In the genomic region with DNA sequence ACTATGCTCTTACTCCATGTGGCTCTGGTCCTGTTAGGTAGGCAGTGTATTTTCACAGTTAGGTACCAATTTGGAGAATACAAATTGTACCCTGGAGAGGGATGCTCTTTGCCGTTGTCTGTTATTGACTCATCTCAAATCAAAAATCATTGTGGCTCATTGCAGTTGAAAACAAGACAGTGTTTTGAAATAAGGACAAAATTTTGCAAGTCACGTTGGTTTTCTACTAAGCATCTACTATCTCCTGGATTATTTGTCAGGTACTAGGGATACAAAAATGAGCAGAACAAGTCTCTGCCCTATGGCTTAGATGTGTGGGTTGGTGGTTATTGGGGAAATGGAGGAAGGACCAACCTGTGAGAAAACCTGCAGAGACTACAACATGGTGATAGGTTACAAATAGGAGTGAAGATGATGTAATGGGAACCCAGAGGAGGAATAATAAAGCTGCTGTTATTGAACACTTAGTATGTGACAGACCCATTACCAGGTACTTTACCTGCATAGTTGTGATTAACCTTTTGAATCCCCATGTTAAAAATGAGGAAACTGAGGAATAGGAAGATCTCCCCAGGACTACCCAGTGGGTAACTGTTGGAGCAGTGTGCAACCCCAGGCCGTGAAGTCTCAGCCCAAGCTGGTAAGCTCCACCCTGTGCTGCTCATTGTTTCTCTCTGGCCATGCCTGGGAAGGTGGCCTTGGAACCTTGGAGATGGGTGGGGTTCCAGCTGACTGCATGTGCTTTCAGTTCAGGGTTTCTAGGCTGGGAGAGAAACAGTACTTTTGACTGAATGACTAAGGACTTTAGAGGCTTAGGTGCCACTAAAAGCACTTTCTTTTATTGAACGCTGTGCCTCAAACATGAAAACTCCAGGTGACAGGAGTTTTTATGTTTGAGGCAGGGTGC, we compare ENCODE assay signal across 1 cellular context.
A peak's percentile ranks its signal among the peaks of the same experiment; 100 is the strongest.
TF ChIP-seq lines count a peak whose summit lies in the region.

No MANE protein-coding gene starts in this region.

TF ChIP-seq in HepG2, 621 proteins besides CTCF, POLR2A, EP300 and RAD21 (continued from another document and continues in another):
- TF ChIP-seq MXD4 (CRISPR knock-in tag; IDR thresholded peaks at IDR 0.05) (0 out of 2 replicates have a peak, but pooled peaks have one; percentile 33), ZNF780A (CRISPR knock-in tag; IDR thresholded peaks at IDR 0.05) (no peak), ZNF775 (CRISPR knock-in tag; IDR thresholded peaks at IDR 0.05; ENCODE audit: borderline replicate concordance) (no peak), FOXO1 (CRISPR knock-in tag; IDR thresholded peaks at IDR 0.05) (no peak), ZNF33A (CRISPR knock-in tag; IDR thresholded peaks at IDR 0.05; ENCODE audit: borderline replicate concordance) (no peak), FIP1L1 (IDR thresholded peaks at IDR 0.05; ENCODE audit: borderline replicate concordance, insufficient read depth, low read depth, low read length) (no peak), ZFP36 (IDR thresholded peaks at IDR 0.05; ENCODE audit: borderline replicate concordance, low read depth, low read length, partially characterized antibody) (no peak), POGZ (CRISPR knock-in tag; IDR thresholded peaks at IDR 0.05) (no peak), SMARCE1 (IDR thresholded peaks at IDR 0.05; ENCODE audit: borderline replicate concordance) (no peak), IRX3 (CRISPR knock-in tag; IDR thresholded peaks at IDR 0.05; ENCODE audit: borderline replicate concordance, low read depth) (no peak), NFRKB (IDR thresholded peaks at IDR 0.05) (no peak), U2AF1 (optimal IDR thresholded peaks at IDR 0.05; ENCODE audit: low read depth, low read length) (no peak), MLLT10 (CRISPR knock-in tag; IDR thresholded peaks at IDR 0.05) (no peak), KLF12 (CRISPR knock-in tag; IDR thresholded peaks at IDR 0.05; ENCODE audit: borderline replicate concordance) (peak; percentile 73; the same call in 1 of the 2 replicates), ZNF572 (CRISPR knock-in tag; IDR thresholded peaks at IDR 0.05) (no peak), AGO2 (optimal IDR thresholded peaks at IDR 0.05; ENCODE audit: low read depth, low read length) (no peak), ZSCAN25 (CRISPR knock-in tag; IDR thresholded peaks at IDR 0.05) (no peak), PHF21A (CRISPR knock-in tag; IDR thresholded peaks at IDR 0.05) (no peak), RBAK (CRISPR knock-in tag; IDR thresholded peaks at IDR 0.05) (no peak), PCBP1 (IDR thresholded peaks at IDR 0.05; ENCODE audit: borderline replicate concordance, low read depth, low read length) (no peak), STAG1 (CRISPR knock-in tag; IDR thresholded peaks at IDR 0.05) (no peak), ETV6 (CRISPR knock-in tag; conservative IDR thresholded peaks at IDR 0.05) (no peak), ZNF382 (CRISPR knock-in tag; IDR thresholded peaks at IDR 0.05; ENCODE audit: borderline replicate concordance) (no peak), RORA (CRISPR knock-in tag; IDR thresholded peaks at IDR 0.05) (no peak), ZSCAN9 (CRISPR knock-in tag; IDR thresholded peaks at IDR 0.05; ENCODE audit: borderline replicate concordance) (peak; percentile 59; the same call in 1 of the 2 replicates), ZNF839 (CRISPR knock-in tag; IDR thresholded peaks at IDR 0.05; ENCODE audit: borderline replicate concordance) (no peak), TOE1 (CRISPR knock-in tag; IDR thresholded peaks at IDR 0.05) (no peak), KAT2B (IDR thresholded peaks at IDR 0.05; ENCODE audit: borderline replicate concordance, low read depth, low read length) (no peak), REL (CRISPR knock-in tag; conservative IDR thresholded peaks at IDR 0.05) (no peak), HOXA7 (CRISPR knock-in tag; IDR thresholded peaks at IDR 0.05) (no peak), MXI1 (IDR thresholded peaks at IDR 0.05; ENCODE audit: borderline replicate concordance, low read depth, low read length) (peak; percentile 68; the same call in 1 of the 3 replicates), ZNF432 (CRISPR knock-in tag; IDR thresholded peaks at IDR 0.05; ENCODE audit: borderline replicate concordance) (no peak), REPIN1 (CRISPR knock-in tag; IDR thresholded peaks at IDR 0.05; ENCODE audit: borderline replicate concordance, low read depth) (no peak), NAIF1 (CRISPR knock-in tag; IDR thresholded peaks at IDR 0.05; ENCODE audit: borderline replicate concordance) (no peak), XBP1 (CRISPR knock-in tag; IDR thresholded peaks at IDR 0.05) (no peak), ZFX (CRISPR knock-in tag; IDR thresholded peaks at IDR 0.05; ENCODE audit: low read depth) (peak; percentile 66; the same call in 1 of the 2 replicates), ZMYM2 (CRISPR knock-in tag; IDR thresholded peaks at IDR 0.05) (no peak), NKX3-1 (CRISPR knock-in tag; IDR thresholded peaks at IDR 0.05) (no peak), GABPA (IDR thresholded peaks at IDR 0.05; ENCODE audit: low read depth, low read length) (no peak), GABPA (CRISPR knock-in tag; IDR thresholded peaks at IDR 0.05; ENCODE audit: low read depth) (no peak), POLR2G (IDR thresholded peaks at IDR 0.05; ENCODE audit: low read depth, low read length) (no peak), ZNF253 (CRISPR knock-in tag; IDR thresholded peaks at IDR 0.05; ENCODE audit: borderline replicate concordance) (no peak), DMAP1 (CRISPR knock-in tag; IDR thresholded peaks at IDR 0.05) (peak; percentile 35; the same call in 1 of the 2 replicates), ZNF737 (CRISPR knock-in tag; IDR thresholded peaks at IDR 0.05; ENCODE audit: borderline replicate concordance) (no peak), ZNF83 (CRISPR knock-in tag; IDR thresholded peaks at IDR 0.05; ENCODE audit: borderline replicate concordance) (no peak), PHB2 (IDR thresholded peaks at IDR 0.05; ENCODE audit: partially characterized antibody) (no peak)
- TF ChIP-seq, protein P1, sequence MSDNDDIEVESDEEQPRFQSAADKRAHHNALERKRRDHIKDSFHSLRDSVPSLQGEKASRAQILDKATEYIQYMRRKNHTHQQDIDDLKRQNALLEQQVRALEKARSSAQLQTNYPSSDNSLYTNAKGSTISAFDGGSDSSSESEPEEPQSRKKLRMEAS (IDR thresholded peaks at IDR 0.05), result peak; percentile 77
- TF ChIP-seq, protein P2, sequence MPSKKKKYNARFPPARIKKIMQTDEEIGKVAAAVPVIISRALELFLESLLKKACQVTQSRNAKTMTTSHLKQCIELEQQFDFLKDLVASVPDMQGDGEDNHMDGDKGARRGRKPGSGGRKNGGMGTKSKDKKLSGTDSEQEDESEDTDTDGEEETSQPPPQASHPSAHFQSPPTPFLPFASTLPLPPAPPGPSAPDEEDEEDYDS (CRISPR knock-in tag; IDR thresholded peaks at IDR 0.05), result 0 out of 2 replicates have a peak, but pooled peaks have one; percentile 32
- TF ChIP-seq, protein P3, sequence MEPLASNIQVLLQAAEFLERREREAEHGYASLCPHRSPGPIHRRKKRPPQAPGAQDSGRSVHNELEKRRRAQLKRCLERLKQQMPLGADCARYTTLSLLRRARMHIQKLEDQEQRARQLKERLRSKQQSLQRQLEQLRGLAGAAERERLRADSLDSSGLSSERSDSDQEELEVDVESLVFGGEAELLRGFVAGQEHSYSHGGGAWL (CRISPR knock-in tag; IDR thresholded peaks at IDR 0.05), result 0 out of 2 replicates have a peak, but pooled peaks have one; percentile 31
- TF ChIP-seq, protein P4, sequence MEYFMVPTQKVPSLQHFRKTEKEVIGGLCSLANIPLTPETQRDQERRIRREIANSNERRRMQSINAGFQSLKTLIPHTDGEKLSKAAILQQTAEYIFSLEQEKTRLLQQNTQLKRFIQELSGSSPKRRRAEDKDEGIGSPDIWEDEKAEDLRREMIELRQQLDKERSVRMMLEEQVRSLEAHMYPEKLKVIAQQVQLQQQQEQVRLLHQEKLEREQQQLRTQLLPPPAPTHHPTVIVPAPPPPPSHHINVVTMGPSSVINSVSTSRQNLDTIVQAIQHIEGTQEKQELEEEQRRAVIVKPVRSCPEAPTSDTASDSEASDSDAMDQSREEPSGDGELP (IDR thresholded peaks at IDR 0.05; ENCODE audit: borderline replicate concordance, low read depth), result peak; percentile 97
- TF ChIP-seq, protein P5, sequence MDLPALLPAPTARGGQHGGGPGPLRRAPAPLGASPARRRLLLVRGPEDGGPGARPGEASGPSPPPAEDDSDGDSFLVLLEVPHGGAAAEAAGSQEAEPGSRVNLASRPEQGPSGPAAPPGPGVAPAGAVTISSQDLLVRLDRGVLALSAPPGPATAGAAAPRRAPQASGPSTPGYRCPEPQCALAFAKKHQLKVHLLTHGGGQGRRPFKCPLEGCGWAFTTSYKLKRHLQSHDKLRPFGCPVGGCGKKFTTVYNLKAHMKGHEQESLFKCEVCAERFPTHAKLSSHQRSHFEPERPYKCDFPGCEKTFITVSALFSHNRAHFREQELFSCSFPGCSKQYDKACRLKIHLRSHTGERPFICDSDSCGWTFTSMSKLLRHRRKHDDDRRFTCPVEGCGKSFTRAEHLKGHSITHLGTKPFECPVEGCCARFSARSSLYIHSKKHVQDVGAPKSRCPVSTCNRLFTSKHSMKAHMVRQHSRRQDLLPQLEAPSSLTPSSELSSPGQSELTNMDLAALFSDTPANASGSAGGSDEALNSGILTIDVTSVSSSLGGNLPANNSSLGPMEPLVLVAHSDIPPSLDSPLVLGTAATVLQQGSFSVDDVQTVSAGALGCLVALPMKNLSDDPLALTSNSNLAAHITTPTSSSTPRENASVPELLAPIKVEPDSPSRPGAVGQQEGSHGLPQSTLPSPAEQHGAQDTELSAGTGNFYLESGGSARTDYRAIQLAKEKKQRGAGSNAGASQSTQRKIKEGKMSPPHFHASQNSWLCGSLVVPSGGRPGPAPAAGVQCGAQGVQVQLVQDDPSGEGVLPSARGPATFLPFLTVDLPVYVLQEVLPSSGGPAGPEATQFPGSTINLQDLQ (CRISPR knock-in tag; IDR thresholded peaks at IDR 0.05), result no peak
- TF ChIP-seq, protein P6, sequence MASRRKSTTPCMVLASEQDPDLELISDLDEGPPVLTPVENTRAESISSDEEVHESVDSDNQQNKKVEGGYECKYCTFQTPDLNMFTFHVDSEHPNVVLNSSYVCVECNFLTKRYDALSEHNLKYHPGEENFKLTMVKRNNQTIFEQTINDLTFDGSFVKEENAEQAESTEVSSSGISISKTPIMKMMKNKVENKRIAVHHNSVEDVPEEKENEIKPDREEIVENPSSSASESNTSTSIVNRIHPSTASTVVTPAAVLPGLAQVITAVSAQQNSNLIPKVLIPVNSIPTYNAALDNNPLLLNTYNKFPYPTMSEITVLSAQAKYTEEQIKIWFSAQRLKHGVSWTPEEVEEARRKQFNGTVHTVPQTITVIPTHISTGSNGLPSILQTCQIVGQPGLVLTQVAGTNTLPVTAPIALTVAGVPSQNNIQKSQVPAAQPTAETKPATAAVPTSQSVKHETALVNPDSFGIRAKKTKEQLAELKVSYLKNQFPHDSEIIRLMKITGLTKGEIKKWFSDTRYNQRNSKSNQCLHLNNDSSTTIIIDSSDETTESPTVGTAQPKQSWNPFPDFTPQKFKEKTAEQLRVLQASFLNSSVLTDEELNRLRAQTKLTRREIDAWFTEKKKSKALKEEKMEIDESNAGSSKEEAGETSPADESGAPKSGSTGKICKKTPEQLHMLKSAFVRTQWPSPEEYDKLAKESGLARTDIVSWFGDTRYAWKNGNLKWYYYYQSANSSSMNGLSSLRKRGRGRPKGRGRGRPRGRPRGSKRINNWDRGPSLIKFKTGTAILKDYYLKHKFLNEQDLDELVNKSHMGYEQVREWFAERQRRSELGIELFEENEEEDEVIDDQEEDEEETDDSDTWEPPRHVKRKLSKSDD (CRISPR knock-in tag; IDR thresholded peaks at IDR 0.05; ENCODE audit: low read depth), result no peak
- TF ChIP-seq, protein P7, sequence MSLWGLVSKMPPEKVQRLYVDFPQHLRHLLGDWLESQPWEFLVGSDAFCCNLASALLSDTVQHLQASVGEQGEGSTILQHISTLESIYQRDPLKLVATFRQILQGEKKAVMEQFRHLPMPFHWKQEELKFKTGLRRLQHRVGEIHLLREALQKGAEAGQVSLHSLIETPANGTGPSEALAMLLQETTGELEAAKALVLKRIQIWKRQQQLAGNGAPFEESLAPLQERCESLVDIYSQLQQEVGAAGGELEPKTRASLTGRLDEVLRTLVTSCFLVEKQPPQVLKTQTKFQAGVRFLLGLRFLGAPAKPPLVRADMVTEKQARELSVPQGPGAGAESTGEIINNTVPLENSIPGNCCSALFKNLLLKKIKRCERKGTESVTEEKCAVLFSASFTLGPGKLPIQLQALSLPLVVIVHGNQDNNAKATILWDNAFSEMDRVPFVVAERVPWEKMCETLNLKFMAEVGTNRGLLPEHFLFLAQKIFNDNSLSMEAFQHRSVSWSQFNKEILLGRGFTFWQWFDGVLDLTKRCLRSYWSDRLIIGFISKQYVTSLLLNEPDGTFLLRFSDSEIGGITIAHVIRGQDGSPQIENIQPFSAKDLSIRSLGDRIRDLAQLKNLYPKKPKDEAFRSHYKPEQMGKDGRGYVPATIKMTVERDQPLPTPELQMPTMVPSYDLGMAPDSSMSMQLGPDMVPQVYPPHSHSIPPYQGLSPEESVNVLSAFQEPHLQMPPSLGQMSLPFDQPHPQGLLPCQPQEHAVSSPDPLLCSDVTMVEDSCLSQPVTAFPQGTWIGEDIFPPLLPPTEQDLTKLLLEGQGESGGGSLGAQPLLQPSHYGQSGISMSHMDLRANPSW (CRISPR knock-in tag; IDR thresholded peaks at IDR 0.05; ENCODE audit: borderline replicate concordance), result no peak
- TF ChIP-seq, protein P8, sequence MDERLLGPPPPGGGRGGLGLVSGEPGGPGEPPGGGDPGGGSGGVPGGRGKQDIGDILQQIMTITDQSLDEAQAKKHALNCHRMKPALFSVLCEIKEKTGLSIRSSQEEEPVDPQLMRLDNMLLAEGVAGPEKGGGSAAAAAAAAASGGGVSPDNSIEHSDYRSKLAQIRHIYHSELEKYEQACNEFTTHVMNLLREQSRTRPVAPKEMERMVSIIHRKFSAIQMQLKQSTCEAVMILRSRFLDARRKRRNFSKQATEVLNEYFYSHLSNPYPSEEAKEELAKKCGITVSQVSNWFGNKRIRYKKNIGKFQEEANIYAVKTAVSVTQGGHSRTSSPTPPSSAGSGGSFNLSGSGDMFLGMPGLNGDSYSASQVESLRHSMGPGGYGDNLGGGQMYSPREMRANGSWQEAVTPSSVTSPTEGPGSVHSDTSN (CRISPR knock-in tag; IDR thresholded peaks at IDR 0.05), result no peak
- TF ChIP-seq, protein P9, sequence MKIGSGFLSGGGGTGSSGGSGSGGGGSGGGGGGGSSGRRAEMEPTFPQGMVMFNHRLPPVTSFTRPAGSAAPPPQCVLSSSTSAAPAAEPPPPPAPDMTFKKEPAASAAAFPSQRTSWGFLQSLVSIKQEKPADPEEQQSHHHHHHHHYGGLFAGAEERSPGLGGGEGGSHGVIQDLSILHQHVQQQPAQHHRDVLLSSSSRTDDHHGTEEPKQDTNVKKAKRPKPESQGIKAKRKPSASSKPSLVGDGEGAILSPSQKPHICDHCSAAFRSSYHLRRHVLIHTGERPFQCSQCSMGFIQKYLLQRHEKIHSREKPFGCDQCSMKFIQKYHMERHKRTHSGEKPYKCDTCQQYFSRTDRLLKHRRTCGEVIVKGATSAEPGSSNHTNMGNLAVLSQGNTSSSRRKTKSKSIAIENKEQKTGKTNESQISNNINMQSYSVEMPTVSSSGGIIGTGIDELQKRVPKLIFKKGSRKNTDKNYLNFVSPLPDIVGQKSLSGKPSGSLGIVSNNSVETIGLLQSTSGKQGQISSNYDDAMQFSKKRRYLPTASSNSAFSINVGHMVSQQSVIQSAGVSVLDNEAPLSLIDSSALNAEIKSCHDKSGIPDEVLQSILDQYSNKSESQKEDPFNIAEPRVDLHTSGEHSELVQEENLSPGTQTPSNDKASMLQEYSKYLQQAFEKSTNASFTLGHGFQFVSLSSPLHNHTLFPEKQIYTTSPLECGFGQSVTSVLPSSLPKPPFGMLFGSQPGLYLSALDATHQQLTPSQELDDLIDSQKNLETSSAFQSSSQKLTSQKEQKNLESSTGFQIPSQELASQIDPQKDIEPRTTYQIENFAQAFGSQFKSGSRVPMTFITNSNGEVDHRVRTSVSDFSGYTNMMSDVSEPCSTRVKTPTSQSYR (CRISPR knock-in tag; IDR thresholded peaks at IDR 0.05; ENCODE audit: borderline replicate concordance), result peak; percentile 47; the same call in 1 of the 2 replicates
